ENCODE assay signal across 31 cellular contexts in genomic region chr2:670637-671036, GRCh38.
"Had no signal": no experiment of that assay in that cellular context is flagged by ENCODE, and none has a peak within 500 bp of the region (broad histone marks: within the 10 kb centered on the region; RNA-seq: fewer than 3 reads in every experiment).

No MANE protein-coding gene starts in this region.

- H3K4me3 ChIP-seq: esophagus muscularis mucosa, heart right ventricle, left lung, lower lobe of right lung, ovary, skin epidermis, tibial nerve had no signal

- H3K9me3 ChIP-seq: lower lobe of right lung had no signal

- H3K36me3 ChIP-seq: ovary had no signal

- H3K27ac ChIP-seq: brain microvascular endothelial cell, esophagus muscularis mucosa, foreskin keratinocyte, heart right ventricle, left lung, lower lobe of right lung, neutrophil, ovary, skin epidermis, tibial nerve, VCaP had no signal

- DNase-seq: activated CD4-positive, alpha-beta memory T cell treated with anti-CD3 and anti-CD28 coated beads for 36 hours; activated CD4-positive, alpha-beta T cell treated with anti-CD3 and anti-CD28 coated beads for 4 hours; activated CD8-positive, alpha-beta memory T cell treated with anti-CD3 and anti-CD28 coated beads, Interleukin-2, amount 50 U/mL, for 4 hours; activated gamma-delta T cell treated with Interleukin-2 at 50 U/mL for 16 hours; activated naive CD4-positive, alpha-beta T cell treated with anti-CD3 and anti-CD28 coated beads, Interleukin-2, amount 50 U/mL, for 16 hours; activated T-cell treated with anti-CD3 and anti-CD28 coated beads, Interleukin-2, amount 50 U/mL, for 1 hour; amniotic stem cell; brain microvascular endothelial cell; effector CD4-positive, alpha-beta T cell; foreskin keratinocyte; heart right ventricle; kidney glomerular epithelial cell; lower lobe of right lung; mesendoderm; natural killer cell; ovary; stimulated activated CD4-positive, alpha-beta T cell treated with anti-CD3 and anti-CD28 coated beads, Interleukin-12 subunit alpha, Interleukin-12 subunit beta, amount 100 ng/mL, for 4 hours; stimulated activated CD4-positive, alpha-beta T cell treated with anti-CD3 and anti-CD28 coated beads, Interleukin-4, amount 100 ng/mL, for 1 hour; T-helper 9 cell had no signal

- H3K27me3 ChIP-seq: brain microvascular endothelial cell, esophagus muscularis mucosa, foreskin keratinocyte, heart right ventricle, left lung, neutrophil, ovary, tibial nerve had no signal

- H3K27me3 Mint-ChIP-seq: activated CD4-positive, alpha-beta memory T cell treated with anti-CD3 and anti-CD28 coated beads for 36 hours; dendritic cell treated with granulocyte-macrophage colony-stimulating factor and Interleukin-4, amounts not matched to agents 40 ng/mL and 50 ng/mL, for 4 days; progenitor cell of endocrine pancreas had no signal

- H3K4me3 Mint-ChIP-seq: activated CD4-positive, alpha-beta memory T cell treated with anti-CD3 and anti-CD28 coated beads for 36 hours; activated T-helper 1 cell treated with anti-CD3 and anti-CD28 coated beads, Interleukin-12 subunit alpha, Interleukin-12 subunit beta, Interleukin-2, Interleukin-4 antibody, amounts not matched to agents 30 ng/mL and 10 ng/mL and 1 ng/mL, durations not matched to agents 14 hours and 24 hours and 36 hours; dendritic cell treated with granulocyte-macrophage colony-stimulating factor and Interleukin-4, amounts not matched to agents 40 ng/mL and 50 ng/mL, for 4 days; natural killer cell had no signal

- H3K27ac Mint-ChIP-seq: activated CD4-positive, alpha-beta memory T cell treated with anti-CD3 and anti-CD28 coated beads for 36 hours; activated T-helper 1 cell treated with anti-CD3 and anti-CD28 coated beads, Interleukin-12 subunit alpha, Interleukin-12 subunit beta, Interleukin-2, Interleukin-4 antibody, amounts not matched to agents 30 ng/mL and 10 ng/mL and 1 ng/mL, durations not matched to agents 14 hours and 24 hours and 36 hours; dendritic cell treated with granulocyte-macrophage colony-stimulating factor and Interleukin-4, amounts not matched to agents 40 ng/mL and 50 ng/mL, for 4 days; natural killer cell; progenitor cell of endocrine pancreas had no signal

- ATAC-seq: foreskin keratinocyte, left lung, lower lobe of right lung, natural killer cell, sciatic nerve had no signal

- FAIRE-seq: astrocyte, TTC549 had no signal
